Comparison of ENCODE assay signal across 1 cellular context in genomic region chr1:22652457-22652856, GRCh38.
TF ChIP-seq lines count a peak whose summit lies in the region.

No MANE protein-coding gene starts in this region.

TF ChIP-seq in HepG2, 621 proteins besides CTCF, POLR2A, EP300 and RAD21:
- TF ChIP-seq SRY (CRISPR knock-in tag; IDR thresholded peaks at IDR 0.05) (no peak), ZNF773 (CRISPR knock-in tag; IDR thresholded peaks at IDR 0.05; ENCODE audit: borderline replicate concordance) (no peak), HMG20A (CRISPR knock-in tag; IDR thresholded peaks at IDR 0.05; ENCODE audit: borderline replicate concordance) (no peak), RARG (CRISPR knock-in tag; IDR thresholded peaks at IDR 0.05; ENCODE audit: low read depth) (no peak), ZNF460 (CRISPR knock-in tag; IDR thresholded peaks at IDR 0.05; ENCODE audit: borderline replicate concordance) (no peak), ZNF430 (CRISPR knock-in tag; IDR thresholded peaks at IDR 0.05) (no peak), ZBTB7A (CRISPR knock-in tag; IDR thresholded peaks at IDR 0.05) (no peak), U2AF1 (optimal IDR thresholded peaks at IDR 0.05; ENCODE audit: low read depth, low read length) (no peak)
